In genomic region chr14:104138891-104139459, GRCh38 we compare ENCODE assay signal across 9 cellular contexts. TPM values are rescaled to one million over a fixed set of nuclear protein-coding genes. Genes with fewer than 3 reads are reported as not detected.
A peak's percentile ranks its signal among the peaks of the same experiment; 100 is the strongest.
DNase-seq lines count a peak whose midpoint lies in the region; ATAC-seq and TF ChIP-seq lines count a peak whose summit lies in the region.
"Had no signal": no experiment of that assay in that cellular context is flagged by ENCODE, and none has a peak within 500 bp of the region (broad histone marks: within the 10 kb centered on the region; RNA-seq: fewer than 3 reads in every experiment).

No MANE protein-coding gene starts in this region.

- H3K27me3 ChIP-seq in right cardiac atrium (ENCODE audit: control insufficient read depth, insufficient read depth) (no peaks in the 10 kb centered on the region), trophoblast cell (ENCODE audit: insufficient read depth, low read length) (peaks cover 25% of the 10 kb centered on the region)

- peak overlapping the region; percentile 30 for H2BK120ac ChIP-seq in trophoblast cell (ENCODE audit: insufficient read depth, low read length, poor library complexity)

- peaks cover 2% of the 10 kb centered on the region for H3K79me2 ChIP-seq in trophoblast cell (ENCODE audit: control insufficient read depth, insufficient read depth, low read length, poor library complexity)

- peak overlapping the region; percentile 26 for H2AK5ac ChIP-seq in trophoblast cell (ENCODE audit: low read length)

- H3K4me1 ChIP-seq in right cardiac atrium (ENCODE audit: control insufficient read depth, insufficient read depth, low read length) (no peaks in the 10 kb centered on the region), trophoblast cell (ENCODE audit: control insufficient read depth in 1 of 2, insufficient read depth in 2 of 2, low read length in 2 of 2) (peaks cover 8 to 25% of the 10 kb centered on the region in 2 experiments)

- DNase-seq in T-helper 17 cell (peak in 2 of 3 donors; percentile 3 to 10), right cardiac atrium (peak; percentile 18 to 67 (median 65)), trophoblast cell (peak in 1 of 2 donors; percentile 22), iPS-NIHi7 (ENCODE audit: extremely low spot score) (no peak), AG08395 (ENCODE audit: low spot score) (no peak)
- DNase-seq in activated CD8-positive, alpha-beta memory T cell treated with anti-CD3 and anti-CD28 coated beads, Interleukin-2, amount 50 U/mL, for 4 hours: no peak
- no peak for DNase-seq in stimulated activated naive B cell treated with anti-CD40 and anti-IgM and Interleukin-4, amounts not matched to agents 10 μg/mL and 1 μg/mL and 100 μg/mL, for 72 hours

- intact Hi-C loops in right cardiac atrium (cut with DNase I): loop anchor here (2.0 to 10.0 kb wide), 8 partner anchors 86 to 506 kb away; no protein-coding TSS in a partner anchor

- peak overlapping the region; percentile 58 for H3K4me3 Mint-ChIP-seq in T-helper 17 cell
- no peak overlapping the region for H3K4me3 Mint-ChIP-seq in stimulated activated naive B cell treated with anti-CD40 and anti-IgM and Interleukin-4, amounts not matched to agents 10 μg/mL and 1 μg/mL and 100 μg/mL, for 72 hours

- H3K4me2 ChIP-seq in trophoblast cell (ENCODE audit: low read length): peak overlapping the region; percentile 97

- no peaks in the 10 kb centered on the region for H3K9me3 ChIP-seq in T-helper 17 cell (ENCODE audit: control insufficient read depth, low read length, poor library complexity, severe bottlenecking)
- H3K9me3 ChIP-seq in right cardiac atrium (ENCODE audit: control insufficient read depth, low read length): no peaks in the 10 kb centered on the region
- peaks cover 7% of the 10 kb centered on the region for H3K9me3 ChIP-seq in trophoblast cell (ENCODE audit: insufficient read depth, low read depth, low read length)

- H2BK12ac ChIP-seq in trophoblast cell (ENCODE audit: low read length): no peak overlapping the region

- ATAC-seq in T-helper 17 cell (no peak), right cardiac atrium (no peak)
- no peak for ATAC-seq in stimulated activated naive B cell treated with anti-CD40 and anti-IgM and Interleukin-4, amounts not matched to agents 10 μg/mL and 1 μg/mL and 100 μg/mL, for 72 hours (replicated peaks)

- peak overlapping the region; percentile 64 for H2AFZ ChIP-seq in trophoblast cell (ENCODE audit: insufficient read depth, low read length, poor library complexity)

- H4K91ac ChIP-seq in trophoblast cell (ENCODE audit: low read depth, low read length): peak overlapping the region; percentile 37

- H3K9me3 Mint-ChIP-seq in stimulated activated naive B cell treated with anti-CD40 and anti-IgM and Interleukin-4, amounts not matched to agents 10 μg/mL and 1 μg/mL and 100 μg/mL, for 72 hours: no peaks in the 10 kb centered on the region

- peaks cover 2% of the 10 kb centered on the region for H3K79me1 ChIP-seq in trophoblast cell (ENCODE audit: low read length)

- peak overlapping the region; percentile 75 for H3K4me3 ChIP-seq in right cardiac atrium (ENCODE audit: low read length)
- H3K4me3 ChIP-seq in trophoblast cell (ENCODE audit: low read depth, low read length): peak overlapping the region; percentile 67

- H3K4ac ChIP-seq in trophoblast cell (ENCODE audit: low read depth, low read length): peak overlapping the region; percentile 32

- H3K36me3 Mint-ChIP-seq in T-helper 17 cell (ENCODE audit: low read depth): no peaks in the 10 kb centered on the region
- H3K36me3 Mint-ChIP-seq in stimulated activated naive B cell treated with anti-CD40 and anti-IgM and Interleukin-4, amounts not matched to agents 10 μg/mL and 1 μg/mL and 100 μg/mL, for 72 hours: no peaks in the 10 kb centered on the region

- 3% methylated on average over 47 of the region's 47 CpGs for WGBS in right cardiac atrium
- no CpG with 5 or more reads among the region's 47 CpGs for WGBS in trophoblast cell (ENCODE audit: extremely low coverage, insufficient coverage, insufficient read length)

- peak overlapping the region; percentile 39 for H3K14ac ChIP-seq in trophoblast cell (ENCODE audit: low read length)

- peaks cover 32% of the 10 kb centered on the region for H3K27me3 Mint-ChIP-seq in T-helper 17 cell
- H3K27me3 Mint-ChIP-seq in stimulated activated naive B cell treated with anti-CD40 and anti-IgM and Interleukin-4, amounts not matched to agents 10 μg/mL and 1 μg/mL and 100 μg/mL, for 72 hours: peaks cover 36 to 62% of the 10 kb centered on the region in 2 donors

- no peaks in the 10 kb centered on the region for H3K36me3 ChIP-seq in trophoblast cell (ENCODE audit: control insufficient read depth in 1 of 2, insufficient read depth in 2 of 2, low read length in 2 of 2)

- TF ChIP-seq CTCF in C4-2B (conservative IDR thresholded peaks at IDR 0.05): no peak

- H3K18ac ChIP-seq in trophoblast cell (ENCODE audit: low read length): peak overlapping the region; percentile 11

- H3K23ac ChIP-seq in trophoblast cell (ENCODE audit: low read length): no peak overlapping the region

- no peak overlapping the region for H4K12ac ChIP-seq in trophoblast cell (ENCODE audit: low read depth, low read length)

- no peak overlapping the region for H3K9ac ChIP-seq in trophoblast cell (ENCODE audit: low read length)

- peak overlapping the region; percentile 40 for H4K8ac ChIP-seq in trophoblast cell (ENCODE audit: low read depth, low read length)

- H3K27ac Mint-ChIP-seq in T-helper 17 cell: no peak overlapping the region
- H3K27ac Mint-ChIP-seq in stimulated activated naive B cell treated with anti-CD40 and anti-IgM and Interleukin-4, amounts not matched to agents 10 μg/mL and 1 μg/mL and 100 μg/mL, for 72 hours: no peak overlapping the region

- no peaks in the 10 kb centered on the region for H3K4me1 Mint-ChIP-seq in T-helper 17 cell
- peaks cover 12 to 29% of the 10 kb centered on the region in 2 donors for H3K4me1 Mint-ChIP-seq in stimulated activated naive B cell treated with anti-CD40 and anti-IgM and Interleukin-4, amounts not matched to agents 10 μg/mL and 1 μg/mL and 100 μg/mL, for 72 hours

- H2BK5ac ChIP-seq in trophoblast cell (ENCODE audit: low read depth, low read length, poor library complexity): no peak overlapping the region

- H3K27ac ChIP-seq in C4-2B (peak overlapping the region; percentile 27; the same call in 1 of the 2 replicates), right cardiac atrium (ENCODE audit: low read length) (peak overlapping the region; percentile 18), trophoblast cell (ENCODE audit: low read depth, low read length) (no peak overlapping the region)

RNA-seq across cellular contexts. Expression of gene KIF26A, which starts 0.6 kb away (rescaled TPM):
- total RNA-seq in T-helper 17 cell (1 to 10 TPM; 3.9 to 4.7 TPM), right cardiac atrium (10 to 100 TPM in 2 of 4 donors, 1 to 10 TPM in 2; 7.9 to 10.6 (median 9.9) TPM)
- polyA plus RNA-seq in right cardiac atrium: 7.1 TPM
- 3.4 and 3.6 TPM in 2 replicates for polyA plus RNA-seq in trophoblast cell (2013)

RNA-seq across cellular contexts. Expression of gene ASPG, which starts 53.5 kb away (rescaled TPM):
- not detected for total RNA-seq in T-helper 17 cell
- 100 to 1,000 TPM; 169 to 307 (median 208) TPM for total RNA-seq in right cardiac atrium
- polyA plus RNA-seq in right cardiac atrium: 99.1 TPM
- polyA plus RNA-seq in trophoblast cell (2013): not detected in 2 replicates
- total RNA-seq: T-helper 1 cell treated with Interleukin-12 subunit alpha and Interleukin-12 subunit beta and Interleukin-4 antibody, amounts not matched to agents 30 ng/mL and 1 ng/mL, for 36 hours had no signal

Comparison
In these comparisons a context has a peak if more than half of its experiments do, and no peak if none do; other contexts are left out.
1. DNase-seq: peak in T-helper 17 cell (2 of 3) and right cardiac atrium (3 of 3); none in activated CD8-positive, alpha-beta memory T cell treated with anti-CD3 and anti-CD28 coated beads, Interleukin-2, amount 50 U/mL, for 4 hours (single experiment), iPS-NIHi7 (single experiment), AG08395 (single experiment) and stimulated activated naive B cell treated with anti-CD40 and anti-IgM and Interleukin-4, amounts not matched to agents 10 μg/mL and 1 μg/mL and 100 μg/mL, for 72 hours (single experiment).
2. RNA of gene ASPG, which starts 53.5 kb away (total RNA-seq): 169 to 307 TPM in right cardiac atrium; not detected in T-helper 17 cell; every median in the first group is over 100 times any median in the second.